In the genomic region with DNA sequence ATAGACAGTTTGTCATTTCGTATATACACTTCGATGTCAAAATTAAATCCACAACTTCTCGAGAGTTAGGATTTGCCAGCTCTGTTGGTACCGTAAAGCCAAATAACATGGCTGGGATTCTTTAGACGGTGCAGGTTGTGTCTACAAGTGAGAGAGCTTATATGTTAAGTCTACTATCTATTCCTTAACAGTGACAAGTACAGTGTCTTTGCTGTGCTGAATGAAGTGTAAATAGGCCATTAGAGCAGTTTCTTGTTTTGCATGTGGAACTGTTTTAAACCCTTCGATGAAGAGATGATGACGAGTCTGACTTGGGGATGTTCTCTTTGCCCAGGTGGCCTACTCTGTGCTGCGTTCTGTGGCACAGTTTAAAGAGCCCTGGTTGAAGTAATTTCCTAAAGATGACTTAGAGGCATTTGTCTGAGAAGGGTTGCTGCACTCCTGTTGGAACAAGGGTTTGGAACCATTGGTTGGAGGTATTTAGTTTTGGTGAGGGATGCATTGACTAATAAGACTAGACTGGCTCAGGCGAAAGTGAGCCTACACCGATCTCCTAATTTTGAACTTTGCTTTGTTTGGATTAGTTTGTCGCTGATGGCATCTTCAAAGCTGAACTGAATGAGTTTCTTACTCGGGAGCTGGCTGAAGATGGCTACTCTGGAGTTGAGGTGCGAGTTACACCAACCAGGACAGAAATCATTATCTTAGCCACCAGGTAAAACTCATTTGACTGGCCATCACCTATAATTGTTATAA, we compare ENCODE assay signal across 8 cellular contexts. TPM values are rescaled to one million over a fixed set of nuclear protein-coding genes. Genes with fewer than 3 reads are reported as not detected.
A peak's percentile ranks its signal among the peaks of the same experiment; 100 is the strongest.
DNase-seq lines count a peak whose midpoint lies in the region; ATAC-seq and TF ChIP-seq lines count a peak whose summit lies in the region.

No MANE protein-coding gene starts in this region.

- H3K9me3 ChIP-seq in BE2C (no peaks in the 10 kb centered on the region), KOPT-K1 (ENCODE audit: insufficient read depth, low read length, poor library complexity, severe bottlenecking) (no peaks in the 10 kb centered on the region), ascending aorta (no peaks in the 10 kb centered on the region), iPS-18a (ENCODE audit: control insufficient read depth, low read depth, low read length) (no peaks in the 10 kb centered on the region), smooth muscle cell (replicated peaks; ENCODE audit: low read depth) (no peaks in the 10 kb centered on the region)

- DNase-seq in BE2C (no peak), ascending aorta (ENCODE audit: low spot score in 2 of 2) (no peak), smooth muscle cell (lab: John Stamatoyannopoulos, UW; ENCODE audit: unreplicated experiment) (no peak), activated gamma-delta T cell (lab: John Stamatoyannopoulos, UW) (no peak), islet precursor cell (no peak)

- peak overlapping the region; percentile 94 for H3K4me2 ChIP-seq in smooth muscle cell

- 1% methylated on average over 13 of the region's 13 CpGs for WGBS in smooth muscle cell (ENCODE audit: low lambda C conversion rate)

- H3K27ac ChIP-seq in KOPT-K1 (ENCODE audit: low read depth, low read length, poor library complexity, severe bottlenecking) (peak overlapping the region; percentile 84), ascending aorta (peak overlapping the region; percentile 91 to 98), iPS-18a (ENCODE audit: low read length) (peak overlapping the region; percentile 87), smooth muscle cell (ENCODE audit: low read depth) (peak overlapping the region; percentile 86)

- H3K9ac ChIP-seq in iPS-18a (ENCODE audit: low read length) (peak overlapping the region; percentile 96), smooth muscle cell (ENCODE audit: low read depth) (peak overlapping the region; percentile 93)

- peaks cover 53% of the 10 kb centered on the region for H3K36me3 ChIP-seq in BE2C
- H3K36me3 ChIP-seq in KOPT-K1 (ENCODE audit: insufficient read depth, low read length) = peaks cover 54% of the 10 kb centered on the region
- H3K36me3 ChIP-seq in ascending aorta = peaks cover 37 to 43% of the 10 kb centered on the region in 2 donors
- H3K36me3 ChIP-seq in iPS-18a (ENCODE audit: control insufficient read depth, low read depth, low read length) = peaks cover 45% of the 10 kb centered on the region
- H3K36me3 ChIP-seq in smooth muscle cell (ENCODE audit: low read depth) = peaks cover 6% of the 10 kb centered on the region

- ATAC-seq in HG03039 (IDR thresholded peaks at IDR 0.05; ENCODE audit: unreplicated experiment) = no peak

- no peak overlapping the region for H2AFZ ChIP-seq in smooth muscle cell (ENCODE audit: low read depth)

- H3K4me3 ChIP-seq in BE2C (ENCODE audit: low read depth, low read length) (peak overlapping the region; percentile 100), ascending aorta (peak overlapping the region; percentile 70 to 78), iPS-18a (ENCODE audit: low read length) (peak overlapping the region; percentile 94), smooth muscle cell (peak overlapping the region; percentile 89)

- peaks cover 26% of the 10 kb centered on the region for H3K4me1 ChIP-seq in BE2C
- H3K4me1 ChIP-seq in ascending aorta = peaks cover 0 to 6% of the 10 kb centered on the region in 2 donors
- peaks cover 7% of the 10 kb centered on the region for H3K4me1 ChIP-seq in iPS-18a (ENCODE audit: control insufficient read depth, low read depth, low read length)
- peaks cover 15% of the 10 kb centered on the region for H3K4me1 ChIP-seq in smooth muscle cell (ENCODE audit: low read depth)

- H3K79me2 ChIP-seq in smooth muscle cell (ENCODE audit: low read depth) = peaks cover 60% of the 10 kb centered on the region

- peaks cover 28% of the 10 kb centered on the region for H3F3A ChIP-seq in smooth muscle cell (ENCODE audit: low read depth)

- intact Hi-C loops in ascending aorta (cut with DNase I) = no loop called here

- H3K27me3 ChIP-seq in BE2C = no peaks in the 10 kb centered on the region
- no peaks in the 10 kb centered on the region for H3K27me3 ChIP-seq in ascending aorta
- no peaks in the 10 kb centered on the region for H3K27me3 ChIP-seq in iPS-18a (ENCODE audit: control insufficient read depth, insufficient read depth, low read length)
- no peaks in the 10 kb centered on the region for H3K27me3 ChIP-seq in smooth muscle cell (ENCODE audit: low read depth)

- no peak for TF ChIP-seq CTCF in BE2C (IDR thresholded peaks at IDR 0.05; ENCODE audit: low read depth, low read length)
- no peak for TF ChIP-seq CTCF in ascending aorta (IDR thresholded peaks at IDR 0.05)
- TF ChIP-seq CTCF in smooth muscle cell (IDR thresholded peaks at IDR 0.05; ENCODE audit: borderline replicate concordance, insufficient read depth, poor library complexity, severe bottlenecking) = no peak

- H4K20me1 ChIP-seq in smooth muscle cell (ENCODE audit: low read depth) = peaks cover 58% of the 10 kb centered on the region

RNA-seq across cellular contexts. Expression of a gene that starts 1.0 kb away (rescaled TPM):
- polyA plus RNA-seq in BE2C (2012; ENCODE audit: insufficient read depth, insufficient read length, low read depth) = 2,133 TPM
- 511 TPM for total RNA-seq in ascending aorta
- total RNA-seq in smooth muscle cell = 721 and 794 TPM in 2 replicates
- 976 and 989 TPM in 2 replicates for polyA plus RNA-seq in smooth muscle cell

RNA-seq across cellular contexts. Expression of a gene that starts 32.7 kb away (rescaled TPM):
- polyA plus RNA-seq in BE2C (2012; ENCODE audit: insufficient read depth, insufficient read length, low read depth) = 1.9 TPM
- not detected for total RNA-seq in ascending aorta
- total RNA-seq in smooth muscle cell = 0.85 and 1.0 TPM in 2 replicates
- 2.8 and 3.0 TPM in 2 replicates for polyA plus RNA-seq in smooth muscle cell

RNA-seq across cellular contexts. Expression of a gene that starts 48.8 kb away (rescaled TPM):
- 102 TPM for polyA plus RNA-seq in BE2C (2012; ENCODE audit: insufficient read depth, insufficient read length, low read depth)
- 78.2 TPM for total RNA-seq in ascending aorta
- 16.9 and 19.7 TPM in 2 replicates for total RNA-seq in smooth muscle cell
- 4.6 and 6.6 TPM in 2 replicates for polyA plus RNA-seq in smooth muscle cell
